12 cellular contexts compared by ENCODE assay signal in genomic region chrX:110671068-110671803, GRCh38.
DNase-seq lines count a peak whose midpoint lies in the region; ATAC-seq, FAIRE-seq and TF ChIP-seq lines count a peak whose summit lies in the region.
"Had no signal": no experiment of that assay in that cellular context is flagged by ENCODE, and none has a peak within 500 bp of the region (broad histone marks: within the 10 kb centered on the region; RNA-seq: fewer than 3 reads in every experiment).

No MANE protein-coding gene starts in this region.

- DNase-seq in RKO (ENCODE audit: low spot score), result peak; percentile 11
- no peak for DNase-seq in D721Med (ENCODE audit: insufficient read length, low spot score)
- DNase-seq in NCI-H2196 treated with DMSO at 0.1 percent for 48 hours (lab: John Stamatoyannopoulos, UW; ENCODE audit: unreplicated experiment), result no peak
- DNase-seq in effector memory CD4-positive, alpha-beta T cell, result no peak
- DNase-seq in NCI-H2029 (lab: John Stamatoyannopoulos, UW), result no peak
- DNase-seq: activated effector memory CD4-positive, alpha-beta T cell treated with Interleukin-2 at 50 U/mL for 16 hours; left ventricle myocardium inferior; NCI-H2107 had no signal

- H3K27ac ChIP-seq in effector memory CD4-positive, alpha-beta T cell (ENCODE audit: insufficient read depth, low read length, poor library complexity, severe bottlenecking), result no peak overlapping the region
- H3K27ac ChIP-seq: left ventricle myocardium inferior had no signal

- H3K9me3 ChIP-seq in effector memory CD4-positive, alpha-beta T cell (ENCODE audit: control insufficient read depth, low read length), result no peaks in the 10 kb centered on the region
- H3K9me3 ChIP-seq: left ventricle myocardium inferior had no signal

- H3K4me3 ChIP-seq in effector memory CD4-positive, alpha-beta T cell (ENCODE audit: insufficient read depth, low read depth, low read length, poor library complexity, severe bottlenecking), result no peak overlapping the region
- H3K4me3 ChIP-seq: left ventricle myocardium inferior, smooth muscle cell had no signal

- H3K27me3 ChIP-seq in effector memory CD4-positive, alpha-beta T cell (replicated peaks; ENCODE audit: control insufficient read depth, insufficient read depth, low read length, poor library complexity, severe bottlenecking), result no peaks in the 10 kb centered on the region

- no peak for TF ChIP-seq CTCF in D721Med (IDR thresholded peaks at IDR 0.05; ENCODE audit: insufficient read depth, missing control alignments)

- H3K4me1 ChIP-seq in effector memory CD4-positive, alpha-beta T cell (ENCODE audit: control insufficient read depth, insufficient read depth, low read length, poor library complexity, severe bottlenecking), result no peaks in the 10 kb centered on the region
- H3K4me1 ChIP-seq: left ventricle myocardium inferior had no signal

- no peaks in the 10 kb centered on the region for H3K36me3 ChIP-seq in effector memory CD4-positive, alpha-beta T cell (ENCODE audit: control insufficient read depth, insufficient read depth, low read length)
- H3K36me3 ChIP-seq: left ventricle myocardium inferior had no signal

- FAIRE-seq in D721Med (lab: Jason Lieb, UNC), result no peak

- ATAC-seq in GM18498 (IDR thresholded peaks at IDR 0.05; ENCODE audit: unreplicated experiment) (peak; percentile 98), GM21447 (IDR thresholded peaks at IDR 0.05; ENCODE audit: unreplicated experiment) (peak; percentile 97), HG03103 (IDR thresholded peaks at IDR 0.05; ENCODE audit: low read depth, unreplicated experiment) (peak; percentile 95)
